Comparison of ENCODE assay signal across 25 cellular contexts in the genomic region with DNA sequence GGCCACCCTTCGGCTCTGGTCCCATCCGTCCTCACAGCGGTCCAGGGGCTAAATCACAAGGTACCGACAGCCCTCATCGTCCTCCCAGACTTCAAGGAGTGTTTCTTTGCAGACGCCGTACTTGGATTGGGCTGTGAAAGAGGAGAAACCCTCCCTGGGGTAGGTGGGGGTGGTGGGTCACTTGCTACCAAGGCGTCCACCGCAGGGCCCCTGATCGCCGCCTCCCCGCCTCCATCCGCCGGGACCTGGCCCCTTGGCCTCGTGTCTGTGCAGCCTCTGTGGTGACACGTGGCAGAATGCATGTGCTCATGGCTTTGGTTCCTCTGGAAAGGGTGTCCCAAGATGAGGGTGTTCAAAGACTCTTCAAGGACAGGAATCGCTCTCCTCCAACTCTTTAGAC.
"Had no signal": no experiment of that assay in that cellular context is flagged by ENCODE, and none has a peak within 500 bp of the region (broad histone marks: within the 10 kb centered on the region; RNA-seq: fewer than 3 reads in every experiment).

No MANE protein-coding gene starts in this region.

- H3K9me3 ChIP-seq: thoracic aorta had no signal

- H3K27ac ChIP-seq: brain microvascular endothelial cell, gastroesophageal sphincter, skin epidermis, thoracic aorta, VCaP had no signal

- H3K36me3 ChIP-seq: brain microvascular endothelial cell, gastroesophageal sphincter, thoracic aorta had no signal

- ATAC-seq: gastroesophageal sphincter; left colon; naive thymus-derived CD8-positive, alpha-beta T cell; right cardiac atrium; stimulated activated effector memory CD8-positive, alpha-beta T cell treated with anti-CD3 and anti-CD28 coated beads, Interleukin-12 subunit alpha, Interleukin-12 subunit beta, amount 100 ng/mL, for 72 hours; T-cell had no signal

- H3K4me3 ChIP-seq: gastroesophageal sphincter, skin epidermis, thoracic aorta had no signal

- DNase-seq: activated CD4-positive, alpha-beta T cell treated with anti-CD3 and anti-CD28 coated beads for 4 hours; activated CD4-positive, alpha-beta T cell treated with anti-CD3 and anti-CD28 coated beads, Interleukin-2, amount 50 U/mL, for 4 hours; activated CD8-positive, alpha-beta memory T cell treated with anti-CD3 and anti-CD28 coated beads for 24 hours; activated effector memory CD4-positive, alpha-beta T cell treated with Interleukin-2 at 50 U/mL for 16 hours; activated naive CD4-positive, alpha-beta T cell treated with Interleukin-2 at 50 U/mL for 16 hours; activated naive CD8-positive, alpha-beta T cell treated with anti-CD3 and anti-CD28 coated beads, Interleukin-2, amount 10 ng/mL, durations not matched to agents 7 days and 5 days; brain microvascular endothelial cell; cortex of kidney; hippocampal formation; left colon; mesenchymal stem cell; naive thymus-derived CD8-positive, alpha-beta T cell; stimulated activated CD4-positive, alpha-beta T cell treated with anti-CD3 and anti-CD28 coated beads, Interleukin-4, amount 100 ng/mL, for 24 hours; T-cell; trophoblast cell had no signal

- FAIRE-seq: astrocyte, endothelial cell of umbilical vein, keratinocyte, urothelium cell line had no signal
